ENCODE assay signal across 13 cellular contexts in genomic region chrX:30489323-30489722, GRCh38.
A peak's percentile ranks its signal among the peaks of the same experiment; 100 is the strongest.
DNase-seq lines count a peak whose midpoint lies in the region; TF ChIP-seq lines count a peak whose summit lies in the region.
"Had no signal": no experiment of that assay in that cellular context is flagged by ENCODE, and none has a peak within 500 bp of the region (broad histone marks: within the 10 kb centered on the region; RNA-seq: fewer than 3 reads in every experiment).

No MANE protein-coding gene starts in this region.

- intact Hi-C loops in posterior vena cava (cut with DNase I), result no loop called here

- peak; percentile 39 for DNase-seq in ELF-1 (ENCODE audit: low read depth, low spot score)
- DNase-seq in H9, result no peak
- peak; percentile 37 for DNase-seq in OCI-M1 (lab: John Stamatoyannopoulos, UW)
- no peak for DNase-seq in kidney epithelial cell (ENCODE audit: low read depth)
- DNase-seq in posterior vena cava (ENCODE audit: low spot score), result no peak
- no peak for DNase-seq in right atrium auricular region (ENCODE audit: low spot score)
- no peak for DNase-seq in AML-193 (lab: John Stamatoyannopoulos, UW)
- DNase-seq in cortex of kidney (lab: John Stamatoyannopoulos, UW), result no peak
- DNase-seq: aorta, NCI-H1105, occipital lobe had no signal

- H4K20me1 ChIP-seq in H9 (ENCODE audit: control insufficient read depth, insufficient read depth, insufficient read length), result no peaks in the 10 kb centered on the region

- H3K27me3 Mint-ChIP-seq in H9 (ENCODE audit: low read depth), result no peaks in the 10 kb centered on the region

- H2BK120ac ChIP-seq in H9 (ENCODE audit: low read depth, low read length, poor library complexity, severe bottlenecking), result no peak overlapping the region

- TF ChIP-seq CTCF in H9 (conservative IDR thresholded peaks at IDR 0.05) (peak; percentile 53), kidney epithelial cell (IDR thresholded peaks at IDR 0.05; ENCODE audit: insufficient read depth, low read length, poor library complexity, severe bottlenecking) (peak; percentile 5), right atrium auricular region (IDR thresholded peaks at IDR 0.05) (no peak)

- no peak overlapping the region for H2BK15ac ChIP-seq in H9 (ENCODE audit: low read depth, low read length)

- H3K4me2 ChIP-seq in H9 (ENCODE audit: insufficient read depth, insufficient read length, low read length), result no peak overlapping the region

- no peaks in the 10 kb centered on the region; a peak in 3 of 7 replicates for H3K36me3 Mint-ChIP-seq in H9 (ENCODE audit: insufficient read depth in 1 of 3, low read depth in 3 of 3)

- H3K9me3 Mint-ChIP-seq in H9, result peaks cover 10 to 61% of the 10 kb centered on the region in 2 experiments

- H3K23ac ChIP-seq in H9 (ENCODE audit: insufficient read length, low read depth, low read length), result no peak overlapping the region

- H3K27ac ChIP-seq in H9 (ENCODE audit: insufficient read length, low read depth, low read length) (no peak overlapping the region), right atrium auricular region (no peak overlapping the region)
- H3K27ac ChIP-seq: epithelial cell of prostate, vagina had no signal

- no peak overlapping the region for H4K8ac ChIP-seq in H9 (replicated peaks; ENCODE audit: insufficient read length, low read depth, low read length)

- H2BK12ac ChIP-seq in H9 (ENCODE audit: insufficient read length, low read depth, low read length), result no peak overlapping the region

- no peaks in the 10 kb centered on the region for H3K36me3 ChIP-seq in kidney epithelial cell (ENCODE audit: control insufficient read depth, insufficient read depth, low read length)
- H3K36me3 ChIP-seq in right atrium auricular region, result no peaks in the 10 kb centered on the region
- H3K36me3 ChIP-seq: vagina had no signal

- no peaks in the 10 kb centered on the region for H3K79me1 ChIP-seq in H9 (ENCODE audit: insufficient read depth, low read depth, low read length, poor library complexity, severe bottlenecking)

- no peak overlapping the region for H2BK5ac ChIP-seq in H9 (ENCODE audit: insufficient read length, low read length)

- H3K23me2 ChIP-seq in H9 (ENCODE audit: insufficient read length, low read depth, low read length, poor library complexity, severe bottlenecking), result no peaks in the 10 kb centered on the region

- H3K27ac Mint-ChIP-seq in H9, result no peak overlapping the region

- no peak overlapping the region for H2BK20ac ChIP-seq in H9 (ENCODE audit: low read depth, low read length, poor library complexity, severe bottlenecking)

- H3K4me1 ChIP-seq in H9 (ENCODE audit: insufficient read depth, low read length) (no peaks in the 10 kb centered on the region), right atrium auricular region (no peaks in the 10 kb centered on the region)
- H3K4me1 ChIP-seq: vagina had no signal

- no peak overlapping the region for H3K4me3 Mint-ChIP-seq in H9

- H3K4me3 ChIP-seq in kidney epithelial cell (ENCODE audit: low read depth, low read length) (no peak overlapping the region), right atrium auricular region (no peak overlapping the region)
- H3K4me3 ChIP-seq: vagina had no signal

- no peaks in the 10 kb centered on the region for H3K9me3 ChIP-seq in H9 (ENCODE audit: control insufficient read depth, low read depth, low read length)
- H3K9me3 ChIP-seq in right atrium auricular region, result no peaks in the 10 kb centered on the region
- H3K9me3 ChIP-seq: vagina had no signal

- no peak overlapping the region for H2AFZ ChIP-seq in H9 (ENCODE audit: low read length)

- no peaks in the 10 kb centered on the region for H3K79me2 ChIP-seq in H9 (ENCODE audit: insufficient read depth, low read length)

- no peak overlapping the region for H3T11ph ChIP-seq in H9 (ENCODE audit: low read length)

- no peak overlapping the region for H3K18ac ChIP-seq in H9 (ENCODE audit: insufficient read length, low read depth, low read length)

- H3K4me1 Mint-ChIP-seq in H9, result peaks cover 0 to 3% of the 10 kb centered on the region in 2 experiments; a peak in 2 of 4 replicates

- H3K4ac ChIP-seq in H9 (ENCODE audit: low read depth, low read length), result no peak overlapping the region

- no peaks in the 10 kb centered on the region for H3K27me3 ChIP-seq in H9 (ENCODE audit: insufficient read depth, low read length)
- H3K27me3 ChIP-seq in kidney epithelial cell (ENCODE audit: control insufficient read depth, insufficient read depth, low read length), result no peaks in the 10 kb centered on the region
- no peaks in the 10 kb centered on the region for H3K27me3 ChIP-seq in right atrium auricular region
- H3K27me3 ChIP-seq: vagina had no signal

- H2AK5ac ChIP-seq in H9 (ENCODE audit: insufficient read length, low read length), result no peak overlapping the region

- no peak overlapping the region for H4K5ac ChIP-seq in H9 (ENCODE audit: insufficient read length, low read depth, low read length)

- no peak overlapping the region for H3K56ac ChIP-seq in H9 (ENCODE audit: insufficient read length, low read depth, low read length)

- no peak overlapping the region for H3K9ac ChIP-seq in H9 (ENCODE audit: extremely low read depth, insufficient read length, low read length)

- no CpG with 5 or more reads among the region's 2 CpGs for whole genome bisulfite sequencing in H9 (ENCODE audit: extremely low coverage, insufficient read length, low lambda C conversion rate)

- H3K14ac ChIP-seq in H9 (ENCODE audit: insufficient read depth, low read length), result no peak overlapping the region

- no peak overlapping the region for H4K91ac ChIP-seq in H9 (ENCODE audit: insufficient read length, low read depth, low read length)

Comparison
In these comparisons a context has a peak if more than half of its experiments do, and no peak if none do; other contexts are left out.
1. DNase-seq: peak in ELF-1 (single experiment) and OCI-M1 (single experiment); none in H9 (single experiment), kidney epithelial cell (single experiment), posterior vena cava (single experiment), right atrium auricular region (single experiment), AML-193 (0 of 2) and cortex of kidney (single experiment).
2. CTCF ChIP-seq: peak in H9 (single experiment) and kidney epithelial cell (single experiment); none in right atrium auricular region (0 of 2).